ENCODE assay signal across 15 cellular contexts in the genomic region with DNA sequence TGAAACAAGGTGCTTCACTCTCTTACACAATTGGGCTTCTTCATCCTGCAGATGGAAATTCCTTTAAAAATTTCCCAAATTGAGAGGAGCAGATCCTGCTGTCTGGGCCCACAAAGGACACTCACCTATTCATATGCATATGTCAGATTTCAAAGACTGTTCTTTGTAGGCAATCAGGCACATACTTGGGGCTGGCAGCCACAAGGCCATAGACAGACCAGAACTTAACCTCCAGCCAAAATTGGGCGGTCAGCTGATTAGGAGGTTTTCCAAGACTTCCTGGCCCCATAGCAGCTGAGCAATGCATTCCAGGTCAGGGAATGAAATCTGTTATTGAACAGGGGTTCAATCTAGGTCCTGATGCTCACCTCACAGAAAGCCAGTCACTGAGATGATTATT.
"Had no signal": no experiment of that assay in that cellular context is flagged by ENCODE, and none has a peak within 500 bp of the region (broad histone marks: within the 10 kb centered on the region; RNA-seq: fewer than 3 reads in every experiment).

No MANE protein-coding gene starts in this region.

- H3K27ac ChIP-seq: cardiac muscle cell, colonic mucosa, gastroesophageal sphincter, testis, vagina had no signal

- H3K36me3 Mint-ChIP-seq: activated CD4-positive, alpha-beta memory T cell treated with anti-CD3 and anti-CD28 coated beads for 36 hours; activated naive CD8-positive, alpha-beta T cell treated with anti-CD3 and anti-CD28 coated beads for 36 hours; natural killer cell treated with Interleukin-12 subunit alpha and Interleukin-12 subunit beta and Interleukin-15 and Interleukin-18, amount 100 ng/mL, for 72 hours had no signal

- ATAC-seq: activated T-cell treated with anti-CD3 and anti-CD28 coated beads, Interleukin-2, amount 50 U/mL, for 72 hours; gastroesophageal sphincter; natural killer cell treated with Interleukin-12 subunit alpha and Interleukin-12 subunit beta and Interleukin-15 and Interleukin-18, amount 100 ng/mL, for 72 hours; stimulated activated naive CD8-positive, alpha-beta T cell treated with anti-CD3 and anti-CD28 coated beads, Interleukin-15, amount 100 ng/mL, for 72 hours had no signal

- H3K9me3 ChIP-seq: colonic mucosa, gastroesophageal sphincter, testis, vagina had no signal

- H3K4me3 ChIP-seq: cardiac muscle cell, colonic mucosa, gastroesophageal sphincter, testis, vagina had no signal

- H3K4me3 Mint-ChIP-seq: activated CD4-positive, alpha-beta memory T cell treated with anti-CD3 and anti-CD28 coated beads for 36 hours; activated naive CD8-positive, alpha-beta T cell treated with anti-CD3 and anti-CD28 coated beads for 36 hours; activated T-cell treated with anti-CD3 and anti-CD28 coated beads, Interleukin-2, amount 50 U/mL, for 72 hours; natural killer cell treated with Interleukin-12 subunit alpha and Interleukin-12 subunit beta and Interleukin-15 and Interleukin-18, amount 100 ng/mL, for 72 hours; stimulated activated naive CD8-positive, alpha-beta T cell treated with anti-CD3 and anti-CD28 coated beads, Interleukin-15, amount 100 ng/mL, for 72 hours had no signal

- H3K4me1 Mint-ChIP-seq: activated naive CD8-positive, alpha-beta T cell treated with anti-CD3 and anti-CD28 coated beads for 36 hours; stimulated activated naive CD8-positive, alpha-beta T cell treated with anti-CD3 and anti-CD28 coated beads, Interleukin-15, amount 100 ng/mL, for 72 hours had no signal

- H3K27ac Mint-ChIP-seq: activated CD4-positive, alpha-beta memory T cell treated with anti-CD3 and anti-CD28 coated beads for 36 hours; activated naive CD8-positive, alpha-beta T cell treated with anti-CD3 and anti-CD28 coated beads for 36 hours; activated T-cell treated with anti-CD3 and anti-CD28 coated beads, Interleukin-2, amount 50 U/mL, for 72 hours; natural killer cell treated with Interleukin-12 subunit alpha and Interleukin-12 subunit beta and Interleukin-15 and Interleukin-18, amount 100 ng/mL, for 72 hours; stimulated activated naive CD8-positive, alpha-beta T cell treated with anti-CD3 and anti-CD28 coated beads, Interleukin-15, amount 100 ng/mL, for 72 hours had no signal

- H3K9me3 Mint-ChIP-seq: activated T-cell treated with anti-CD3 and anti-CD28 coated beads, Interleukin-2, amount 50 U/mL, for 72 hours; natural killer cell treated with Interleukin-12 subunit alpha and Interleukin-12 subunit beta and Interleukin-15 and Interleukin-18, amount 100 ng/mL, for 72 hours had no signal

- DNase-seq: activated CD4-positive, alpha-beta memory T cell treated with anti-CD3 and anti-CD28 coated beads for 36 hours; activated gamma-delta T cell treated with Interleukin-2 at 50 U/mL for 16 hours; activated naive CD8-positive, alpha-beta T cell treated with anti-CD3 and anti-CD28 coated beads for 36 hours; activated T-cell treated with anti-CD3 and anti-CD28 coated beads, Interleukin-2, amount 50 U/mL, for 72 hours; colonic mucosa; effector CD8-positive, alpha-beta T cell; mammary epithelial cell; stimulated activated CD4-positive, alpha-beta T cell treated with anti-CD3 and anti-CD28 coated beads, Interleukin-4, amount 100 ng/mL, for 1 hour; stimulated activated CD8-positive, alpha-beta memory T cell treated with anti-CD3 and anti-CD28 coated beads, Interleukin-4, amount 100 ng/mL, for 48 hours; stimulated activated naive CD8-positive, alpha-beta T cell treated with anti-CD3 and anti-CD28 coated beads, Interleukin-15, amount 100 ng/mL, for 72 hours; testis had no signal

- H3K27me3 ChIP-seq: cardiac muscle cell, colonic mucosa, gastroesophageal sphincter, testis, vagina had no signal

- H3K36me3 ChIP-seq: cardiac muscle cell, colonic mucosa, gastroesophageal sphincter, vagina had no signal

- H3K4me1 ChIP-seq: colonic mucosa, testis, vagina had no signal
